11 cellular contexts compared by ENCODE assay signal in the genomic region with DNA sequence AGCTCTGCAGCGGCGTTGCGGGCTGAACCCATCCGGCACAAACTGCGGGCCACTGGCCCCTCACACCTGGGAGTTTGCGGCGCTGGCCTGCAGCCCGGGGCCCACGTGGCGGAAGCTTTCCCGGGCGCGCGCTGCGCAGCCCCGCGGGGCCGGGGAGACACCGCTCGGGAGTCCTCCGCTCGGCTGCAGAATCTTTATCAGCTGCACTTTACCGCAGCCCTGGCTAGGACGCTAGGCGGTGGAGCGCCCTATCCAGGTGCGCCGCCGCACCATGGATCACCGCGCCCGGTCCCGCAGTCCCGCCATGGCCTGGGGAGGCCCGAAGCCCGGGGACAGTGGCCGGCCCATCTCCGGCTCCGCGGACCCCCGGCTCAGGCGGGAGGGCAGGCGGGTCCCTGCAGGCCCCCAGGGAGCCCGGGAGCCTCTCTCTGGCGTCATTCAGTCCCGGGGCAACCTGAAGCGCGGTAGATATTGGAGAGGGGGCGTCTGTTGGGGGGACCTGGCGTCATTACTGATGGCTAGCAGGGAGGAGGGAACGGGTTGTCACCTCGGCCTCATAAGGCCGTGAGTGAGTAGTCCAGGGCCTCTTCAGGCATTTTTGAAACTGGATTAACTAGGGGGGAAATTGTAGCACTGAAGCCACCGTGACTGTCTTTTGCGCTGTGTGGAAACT. TPM values are rescaled to one million over a fixed set of nuclear protein-coding genes. Genes with fewer than 3 reads are reported as not detected.
DNase-seq lines count a peak whose midpoint lies in the region; TF ChIP-seq lines count a peak whose summit lies in the region.
"Had no signal": no experiment of that assay in that cellular context is flagged by ENCODE, and none has a peak within 500 bp of the region (broad histone marks: within the 10 kb centered on the region; RNA-seq: fewer than 3 reads in every experiment).

No MANE protein-coding gene starts in this region.

- TF ChIP-seq RAD21 in neural cell (conservative IDR thresholded peaks at IDR 0.05), result no peak

- DNase-seq in Caco-2, result peak in 1 of 2 experiments; percentile 11
- no peak for DNase-seq in effector memory CD4-positive, alpha-beta T cell
- DNase-seq in GDM1 (lab: John Stamatoyannopoulos, UW), result no peak
- no peak for DNase-seq in activated effector memory CD4-positive, alpha-beta T cell treated with anti-CD3 and anti-CD28 coated beads, Interleukin-2, amount 50 U/mL, for 16 hours
- DNase-seq in DMS153 (lab: John Stamatoyannopoulos, UW), result no peak
- DNase-seq: GOT3 had no signal

- TF ChIP-seq CTCF in Caco-2 (IDR thresholded peaks at IDR 0.05; ENCODE audit: insufficient read depth in 1 of 2, low read depth in 1 of 2, low read length in 1 of 2, severe bottlenecking in 1 of 2, unreplicated experiment in 1 of 2), result no peak
- TF ChIP-seq CTCF in neural cell (IDR thresholded peaks at IDR 0.05; ENCODE audit: poor library complexity, severe bottlenecking), result no peak

- H3K4me1 Mint-ChIP-seq in Caco-2 (ENCODE audit: low read depth, unreplicated experiment), result no peaks in the 10 kb centered on the region

- H3K27ac Mint-ChIP-seq in Caco-2 (ENCODE audit: unreplicated experiment), result no peak overlapping the region

- H3K4me3 ChIP-seq in Caco-2 (ENCODE audit: low read depth, low read length) (0 out of 2 replicates have a peak overlapping the region, but pooled peaks have one; percentile 9), HUES48 (ENCODE audit: low read depth, low read length) (peak overlapping the region; percentile 48), neural cell (ENCODE audit: low read length) (peak overlapping the region; percentile 66)
- peak overlapping the region; percentile 43 for H3K4me3 ChIP-seq in effector memory CD4-positive, alpha-beta T cell (ENCODE audit: insufficient read depth, low read depth, low read length, poor library complexity, severe bottlenecking)

- TF ChIP-seq EP300 in neural cell (conservative IDR thresholded peaks at IDR 0.05; ENCODE audit: poor library complexity, severe bottlenecking), result no peak

- H3K36me3 ChIP-seq in Caco-2 (ENCODE audit: control insufficient read depth, insufficient read depth, low read length) (no peaks in the 10 kb centered on the region), HUES48 (ENCODE audit: control insufficient read depth, insufficient read depth, low read length) (no peaks in the 10 kb centered on the region), neural cell (ENCODE audit: insufficient read depth, low read length) (no peaks in the 10 kb centered on the region)
- no peaks in the 10 kb centered on the region for H3K36me3 ChIP-seq in effector memory CD4-positive, alpha-beta T cell (ENCODE audit: control insufficient read depth, insufficient read depth, low read length)
- H3K36me3 ChIP-seq: breast epithelium had no signal

- no peaks in the 10 kb centered on the region for H3F3A ChIP-seq in neural cell (ENCODE audit: insufficient read depth, low read length, poor library complexity, severe bottlenecking)

- H3K9me3 Mint-ChIP-seq in Caco-2 (ENCODE audit: unreplicated experiment), result no peaks in the 10 kb centered on the region

- H3K27me3 ChIP-seq in Caco-2 (replicated peaks; ENCODE audit: control insufficient read depth, insufficient read depth, low read length) (no peaks in the 10 kb centered on the region; the same call in 1 of the 2 replicates), HUES48 (ENCODE audit: control insufficient read depth, insufficient read depth, low read length) (peaks cover 100% of the 10 kb centered on the region), neural cell (ENCODE audit: insufficient read depth, low read depth, low read length) (peaks cover 97% of the 10 kb centered on the region)
- H3K27me3 ChIP-seq in effector memory CD4-positive, alpha-beta T cell (replicated peaks; ENCODE audit: control insufficient read depth, insufficient read depth, low read length, poor library complexity, severe bottlenecking), result peaks cover 53% of the 10 kb centered on the region

- H4K20me1 ChIP-seq in neural cell (ENCODE audit: insufficient read depth), result no peaks in the 10 kb centered on the region

- no peaks in the 10 kb centered on the region for H3K4me1 ChIP-seq in Caco-2
- H3K4me1 ChIP-seq in HUES48 (ENCODE audit: control insufficient read depth, insufficient read depth, low read length), result peaks cover 18% of the 10 kb centered on the region
- peaks cover 33% of the 10 kb centered on the region for H3K4me1 ChIP-seq in effector memory CD4-positive, alpha-beta T cell (ENCODE audit: control insufficient read depth, insufficient read depth, low read length, poor library complexity, severe bottlenecking)

- CTCF ChIA-PET in Caco-2 (lab: Charles Lee), result no interaction called here

- no peak overlapping the region for H3K27ac ChIP-seq in HUES48 (ENCODE audit: low read depth, low read length)
- no peak overlapping the region for H3K27ac ChIP-seq in effector memory CD4-positive, alpha-beta T cell (ENCODE audit: insufficient read depth, low read length, poor library complexity, severe bottlenecking)
- H3K27ac ChIP-seq in neural cell (ENCODE audit: low read length), result no peak overlapping the region
- H3K27ac ChIP-seq: breast epithelium, VCaP had no signal

- H3K4me3 Mint-ChIP-seq in Caco-2 (ENCODE audit: unreplicated experiment), result peak overlapping the region; percentile 1

- H2AFZ ChIP-seq in neural cell (ENCODE audit: low read depth, low read length), result no peak overlapping the region

- POLR2A ChIA-PET in Caco-2 (lab: Charles Lee), result no interaction called here

- H3K4me2 ChIP-seq in neural cell (ENCODE audit: low read length), result peak overlapping the region; percentile 14

- no peaks in the 10 kb centered on the region for H3K36me3 Mint-ChIP-seq in Caco-2 (ENCODE audit: insufficient read depth, unreplicated experiment)

- peaks cover 23% of the 10 kb centered on the region for H3K27me3 Mint-ChIP-seq in Caco-2 (ENCODE audit: insufficient read depth, unreplicated experiment)

- intact Hi-C loops in Caco-2 (cut with micrococcal nuclease; ENCODE audit: unreplicated experiment), result no loop called here

- BruUV-seq in Caco-2 (replicated peaks; lab: Mats Ljungman, UMichigan), result no TSS peak

- H3K9ac ChIP-seq in HUES48 (ENCODE audit: low read depth, low read length) (no peak overlapping the region), neural cell (ENCODE audit: low read length) (no peak overlapping the region)

- H3K9me3 ChIP-seq in Caco-2 (no peaks in the 10 kb centered on the region), HUES48 (ENCODE audit: control insufficient read depth, insufficient read depth, low read length) (no peaks in the 10 kb centered on the region), neural cell (ENCODE audit: low read length) (no peaks in the 10 kb centered on the region)
- no peaks in the 10 kb centered on the region for H3K9me3 ChIP-seq in effector memory CD4-positive, alpha-beta T cell (ENCODE audit: control insufficient read depth, low read length)
- H3K9me3 ChIP-seq: breast epithelium had no signal

- H3K9me2 ChIP-seq in neural cell (ENCODE audit: insufficient read depth, low read length), result no peaks in the 10 kb centered on the region

- no peaks in the 10 kb centered on the region for H3K79me2 ChIP-seq in neural cell (replicated peaks; ENCODE audit: insufficient read depth, low read length)

TF ChIP-seq in neural cell, 6 proteins besides CTCF, POLR2A, EP300 and RAD21:
- TF ChIP-seq TAF1 (IDR thresholded peaks at IDR 0.05; ENCODE audit: low read depth) (no peak), MXI1 (conservative IDR thresholded peaks at IDR 0.05; ENCODE audit: poor library complexity, severe bottlenecking) (no peak), SMC3 (conservative IDR thresholded peaks at IDR 0.05; ENCODE audit: poor library complexity) (no peak), EZH2 (IDR thresholded peaks at IDR 0.05; ENCODE audit: borderline replicate concordance, insufficient read depth, low read length, poor library complexity, severe bottlenecking) (peak; percentile 66), POLR2AphosphoS5 (IDR thresholded peaks at IDR 0.05) (no peak)
- TF ChIP-seq, protein P1, sequence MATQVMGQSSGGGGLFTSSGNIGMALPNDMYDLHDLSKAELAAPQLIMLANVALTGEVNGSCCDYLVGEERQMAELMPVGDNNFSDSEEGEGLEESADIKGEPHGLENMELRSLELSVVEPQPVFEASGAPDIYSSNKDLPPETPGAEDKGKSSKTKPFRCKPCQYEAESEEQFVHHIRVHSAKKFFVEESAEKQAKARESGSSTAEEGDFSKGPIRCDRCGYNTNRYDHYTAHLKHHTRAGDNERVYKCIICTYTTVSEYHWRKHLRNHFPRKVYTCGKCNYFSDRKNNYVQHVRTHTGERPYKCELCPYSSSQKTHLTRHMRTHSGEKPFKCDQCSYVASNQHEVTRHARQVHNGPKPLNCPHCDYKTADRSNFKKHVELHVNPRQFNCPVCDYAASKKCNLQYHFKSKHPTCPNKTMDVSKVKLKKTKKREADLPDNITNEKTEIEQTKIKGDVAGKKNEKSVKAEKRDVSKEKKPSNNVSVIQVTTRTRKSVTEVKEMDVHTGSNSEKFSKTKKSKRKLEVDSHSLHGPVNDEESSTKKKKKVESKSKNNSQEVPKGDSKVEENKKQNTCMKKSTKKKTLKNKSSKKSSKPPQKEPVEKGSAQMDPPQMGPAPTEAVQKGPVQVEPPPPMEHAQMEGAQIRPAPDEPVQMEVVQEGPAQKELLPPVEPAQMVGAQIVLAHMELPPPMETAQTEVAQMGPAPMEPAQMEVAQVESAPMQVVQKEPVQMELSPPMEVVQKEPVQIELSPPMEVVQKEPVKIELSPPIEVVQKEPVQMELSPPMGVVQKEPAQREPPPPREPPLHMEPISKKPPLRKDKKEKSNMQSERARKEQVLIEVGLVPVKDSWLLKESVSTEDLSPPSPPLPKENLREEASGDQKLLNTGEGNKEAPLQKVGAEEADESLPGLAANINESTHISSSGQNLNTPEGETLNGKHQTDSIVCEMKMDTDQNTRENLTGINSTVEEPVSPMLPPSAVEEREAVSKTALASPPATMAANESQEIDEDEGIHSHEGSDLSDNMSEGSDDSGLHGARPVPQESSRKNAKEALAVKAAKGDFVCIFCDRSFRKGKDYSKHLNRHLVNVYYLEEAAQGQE (IDR thresholded peaks at IDR 0.05; ENCODE audit: borderline replicate concordance), result no peak

RNA-seq across cellular contexts. Expression of a gene that starts 5.7 kb away (rescaled TPM):
- total RNA-seq in Caco-2 (2022), result not detected in 2 replicates
- polyA plus RNA-seq in neural cell, result 0.84 and 0.90 TPM in 2 replicates
- polyA minus RNA-seq in neural cell, result 0.73 and 0.81 TPM in 2 replicates
- total RNA-seq: breast epithelium, NCI-H460 had no signal

RNA-seq across cellular contexts. Expression of a gene that starts 49.9 kb away (rescaled TPM):
- total RNA-seq in Caco-2 (2022), result not detected in 2 replicates
- 0.98 and 1.4 TPM in 2 replicates for polyA plus RNA-seq in neural cell
- polyA minus RNA-seq in neural cell, result 0.46 and 1.5 TPM in 2 replicates
- total RNA-seq: breast epithelium, NCI-H460 had no signal

Comparison
In these comparisons a context has a peak if more than half of its experiments do, and no peak if none do; other contexts are left out.
1. H3K4me3 ChIP-seq: peak in every context shown above with its lines; median percentile 66 in neural cell; 48 in HUES48; 43 in effector memory CD4-positive, alpha-beta T cell; 9 in Caco-2.